13 cellular contexts compared by ENCODE assay signal in the genomic region with DNA sequence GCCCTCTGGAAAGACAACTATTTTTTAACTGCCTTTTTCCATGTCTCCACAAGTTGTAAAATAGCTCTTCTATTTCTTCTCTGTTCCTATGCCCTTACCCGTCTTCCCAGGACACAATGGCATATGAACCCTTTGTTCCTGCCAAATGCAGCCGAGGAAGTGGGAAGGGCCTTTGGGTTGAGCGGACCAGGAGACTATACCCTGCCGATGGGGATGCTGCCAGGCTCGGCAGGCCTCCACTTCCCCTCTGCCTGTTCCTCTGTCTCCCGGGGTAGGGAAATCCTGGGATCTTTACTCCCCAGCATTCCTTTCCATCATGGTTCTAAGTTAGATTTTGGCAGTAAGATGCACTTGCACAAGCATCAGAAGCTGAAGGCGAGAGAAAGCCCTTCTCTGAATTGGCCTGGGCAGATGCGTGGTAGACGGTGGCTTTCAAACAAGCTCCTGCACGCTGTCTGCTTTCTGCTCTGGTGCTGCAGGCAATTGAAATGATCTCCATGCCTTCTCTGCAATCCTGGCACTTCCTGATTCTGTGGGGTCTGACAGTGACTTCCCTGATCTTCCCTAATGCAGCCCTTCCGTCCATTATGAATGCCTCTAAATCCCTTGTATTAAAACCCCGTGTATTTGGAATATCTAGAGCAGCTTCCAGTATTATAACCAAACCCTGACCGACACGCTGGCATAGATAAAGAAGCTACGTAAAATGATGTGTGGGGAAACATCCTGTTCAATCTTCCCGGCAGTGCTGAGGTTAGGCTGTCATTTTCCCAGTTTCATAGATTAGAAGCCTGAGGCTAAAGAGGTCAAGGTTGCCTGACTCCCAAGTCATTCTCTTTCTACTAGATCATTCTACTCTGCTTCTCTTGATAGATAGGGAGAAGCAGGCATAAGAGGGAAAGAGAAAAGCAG.
DNase-seq lines count a peak whose midpoint lies in the region; ATAC-seq and TF ChIP-seq lines count a peak whose summit lies in the region.
"Had no signal": no experiment of that assay in that cellular context is flagged by ENCODE, and none has a peak within 500 bp of the region (broad histone marks: within the 10 kb centered on the region; RNA-seq: fewer than 3 reads in every experiment).

No MANE protein-coding gene starts in this region.

- intact Hi-C loops in psoas muscle (cut with DNase I), result no loop called here

- H3K9me3 ChIP-seq in right atrium auricular region, result no peaks in the 10 kb centered on the region
- H3K9me3 ChIP-seq in psoas muscle, result no peaks in the 10 kb centered on the region
- H3K9me3 ChIP-seq: BE2C, HAP-1 had no signal

- ATAC-seq in psoas muscle (no peak), HG03354 (IDR thresholded peaks at IDR 0.05; ENCODE audit: poor library complexity, severe bottlenecking, unreplicated experiment) (no peak), GM19452 (IDR thresholded peaks at IDR 0.05; ENCODE audit: unreplicated experiment) (no peak)

- no peaks in the 10 kb centered on the region for H3K27me3 ChIP-seq in right atrium auricular region
- no peaks in the 10 kb centered on the region for H3K27me3 ChIP-seq in psoas muscle (ENCODE audit: insufficient read depth in 3 of 3, low read length in 2 of 3)
- H3K27me3 ChIP-seq: BE2C had no signal

- H3K36me3 ChIP-seq in right atrium auricular region, result no peaks in the 10 kb centered on the region
- H3K36me3 ChIP-seq in psoas muscle (ENCODE audit: insufficient read depth in 1 of 2, low read depth in 1 of 2), result no peaks in the 10 kb centered on the region
- H3K36me3 ChIP-seq: BE2C, HAP-1 had no signal

- WGBS in psoas muscle, 3 donors, result 70 to 84% (median 79%) methylated on average over 16 of the region's 16 CpGs

- no peak for TF ChIP-seq CTCF in right atrium auricular region (IDR thresholded peaks at IDR 0.05)
- no peak for TF ChIP-seq CTCF in psoas muscle (IDR thresholded peaks at IDR 0.05)

- H3K4me1 ChIP-seq in right atrium auricular region, result peaks cover 0 to 59% of the 10 kb centered on the region in 2 donors
- H3K4me1 ChIP-seq in psoas muscle, result peaks cover 55% of the 10 kb centered on the region
- H3K4me1 ChIP-seq: HAP-1 had no signal

- H3K27ac ChIP-seq in right atrium auricular region (peak overlapping the region; percentile 93), psoas muscle (peak overlapping the region; percentile 78)

- DNase-seq in AG08395 (ENCODE audit: low spot score), result peak; percentile 8
- peak; percentile 92 for DNase-seq in amniotic epithelial cell (ENCODE audit: low read depth)
- DNase-seq in right atrium auricular region (ENCODE audit: low spot score), result no peak
- no peak for DNase-seq in psoas muscle
- DNase-seq in OCI-M2 (lab: John Stamatoyannopoulos, UW; ENCODE audit: unreplicated experiment), result no peak
- DNase-seq in NCI-H2081 (lab: John Stamatoyannopoulos, UW), result no peak
- DNase-seq: activated CD4-positive, alpha-beta T cell treated with anti-CD3 and anti-CD28 coated beads, Interleukin-2, amount 10 ng/mL, durations not matched to agents 7 days and 5 days; BE2C; cerebellar nuclear complex; EL had no signal

- H3K4me3 ChIP-seq in right atrium auricular region (no peak overlapping the region), psoas muscle (no peak overlapping the region)
- H3K4me3 ChIP-seq: HAP-1 had no signal

Comparison
In these comparisons a context has a peak if more than half of its experiments do, and no peak if none do; other contexts are left out.
1. DNase-seq: peak in AG08395 (single experiment) and amniotic epithelial cell (single experiment); none in right atrium auricular region (single experiment), psoas muscle (0 of 2), OCI-M2 (single experiment) and NCI-H2081 (0 of 2).